ENCODE assay signal across 10 cellular contexts in the genomic region with DNA sequence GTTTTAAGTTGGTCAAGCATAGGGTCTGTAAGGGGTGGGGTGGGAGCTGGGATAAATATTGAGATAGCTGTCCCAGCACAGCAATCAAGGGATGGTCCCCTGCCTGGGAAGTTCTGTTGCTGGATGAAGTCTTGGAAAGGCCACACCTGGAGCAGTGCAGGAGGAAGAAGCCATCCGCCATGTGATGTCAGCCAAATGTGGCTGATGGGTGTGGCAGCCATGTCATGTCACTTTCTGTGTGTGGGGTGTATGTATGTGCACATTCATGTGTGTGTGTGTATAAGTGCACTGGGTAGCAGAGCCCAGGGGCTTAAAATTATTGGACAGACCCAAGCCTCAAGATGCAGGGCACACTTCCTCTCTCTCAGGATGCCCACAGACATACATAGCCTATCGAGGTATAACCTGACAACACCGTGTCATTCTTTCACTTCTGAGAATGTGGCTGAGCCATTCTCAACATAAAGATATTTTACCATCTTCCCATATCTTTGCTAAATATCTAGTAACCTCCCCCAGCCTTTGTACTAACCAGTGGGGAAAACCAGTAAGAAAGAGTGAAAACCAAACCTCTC. TPM values are rescaled to one million over a fixed set of nuclear protein-coding genes. Genes with fewer than 3 reads are reported as not detected.
DNase-seq lines count a peak whose midpoint lies in the region; ATAC-seq and TF ChIP-seq lines count a peak whose summit lies in the region.
"Had no signal": no experiment of that assay in that cellular context is flagged by ENCODE, and none has a peak within 500 bp of the region (broad histone marks: within the 10 kb centered on the region; RNA-seq: fewer than 3 reads in every experiment).

No MANE protein-coding gene starts in this region.

- TF ChIP-seq CTCF in GM13977 (IDR thresholded peaks at IDR 0.05; ENCODE audit: extremely low read depth, insufficient read depth, missing control alignments): no peak

- ATAC-seq in GM21360 (IDR thresholded peaks at IDR 0.05; ENCODE audit: unreplicated experiment): peak; percentile 44
- ATAC-seq in HG03442 (IDR thresholded peaks at IDR 0.05; ENCODE audit: unreplicated experiment): peak; percentile 48
- peak; percentile 27 for ATAC-seq in esophagus mucosa

- in situ Hi-C loops in GM13977 (cut with MboI; ENCODE audit: low pct_unique_long_range_greater_than_20kb, low sequenced_read_pairs, unreplicated experiment): no loop called here

- DNase-seq in GM13977 (ENCODE audit: low spot score) (peak; percentile 21), UCSD-AML1 (lab: John Stamatoyannopoulos, UW; ENCODE audit: unreplicated experiment) (no peak), hippocampal formation (lab: John Stamatoyannopoulos, UW) (no peak), OCI-M2 (lab: John Stamatoyannopoulos, UW; ENCODE audit: unreplicated experiment) (no peak)
- no peak for DNase-seq in NK-92 treated with Interleukin-12 subunit alpha and Interleukin-12 subunit beta, amount 100 ng/mL, for 24 hours (lab: John Stamatoyannopoulos, UW)
- DNase-seq: activated effector memory CD4-positive, alpha-beta T cell treated with Interleukin-2 at 50 U/mL for 16 hours; NCI-H526 had no signal

RNA-seq across cellular contexts. Expression of gene TNFSF10, which starts 11.4 kb away (rescaled TPM):
- 40.2 TPM for total RNA-seq in esophagus mucosa
